ENCODE assay signal across 1 cellular context in the genomic region with DNA sequence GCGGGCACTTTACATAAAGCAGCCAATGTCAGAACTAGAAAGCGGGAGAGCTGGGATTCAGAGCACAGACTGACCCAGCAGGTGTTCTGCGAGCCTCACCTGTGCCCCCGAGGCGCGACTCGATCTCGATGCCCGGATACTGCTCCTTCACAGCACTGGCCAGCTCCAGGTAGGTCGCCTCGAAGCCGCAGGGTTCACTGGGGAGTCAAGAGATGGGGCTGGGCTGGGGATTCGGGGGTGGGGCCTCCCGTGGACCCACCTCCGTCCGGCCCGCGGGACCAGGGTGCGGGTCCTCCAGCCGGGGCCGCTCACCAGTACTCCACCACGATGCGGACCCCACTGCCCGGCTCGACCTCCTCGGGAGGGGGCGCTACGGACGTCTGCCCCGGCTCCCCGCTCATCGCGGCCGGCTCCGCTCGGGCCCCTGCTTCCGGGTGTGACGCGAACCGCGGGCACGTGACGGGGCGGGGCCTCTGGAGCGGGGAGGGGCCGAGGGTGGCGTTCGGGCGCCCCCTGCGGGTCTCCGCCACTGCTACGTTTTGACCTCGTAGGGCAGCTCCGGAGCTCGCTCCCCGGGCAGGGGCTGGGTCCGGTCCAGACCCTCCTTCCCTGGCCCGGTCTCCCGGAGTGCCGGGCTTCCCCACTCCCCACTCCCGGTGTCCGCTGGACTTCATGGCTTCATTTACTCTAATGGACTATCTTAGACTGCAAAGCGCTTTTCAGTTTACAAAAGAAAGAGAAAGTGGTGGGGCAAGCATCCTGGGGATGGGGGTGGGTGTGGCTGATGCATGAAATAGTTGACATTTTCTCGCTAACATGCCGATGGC.
TF ChIP-seq lines count a peak whose summit lies in the region.

A gene with protein sequence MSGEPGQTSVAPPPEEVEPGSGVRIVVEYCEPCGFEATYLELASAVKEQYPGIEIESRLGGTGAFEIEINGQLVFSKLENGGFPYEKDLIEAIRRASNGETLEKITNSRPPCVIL (minus strand): TSS at position 438 of the 827 bp plus-strand sequence. CDS start 37 bp downstream, at position 401.

TF ChIP-seq in HEK293, 187 proteins besides CTCF, POLR2A, EP300 and RAD21 (continued from another document and continues in another):
- TF ChIP-seq ZNF48 (tag by site-specific recombination; IDR thresholded peaks at IDR 0.05) (no peak), ZNF202 (tag by site-specific recombination; IDR thresholded peaks at IDR 0.05; ENCODE audit: borderline replicate concordance) (no peak), SCRT1 (tag by site-specific recombination; IDR thresholded peaks at IDR 0.05; ENCODE audit: borderline replicate concordance) (no peak), ZFP41 (tag by site-specific recombination; IDR thresholded peaks at IDR 0.05; ENCODE audit: borderline replicate concordance) (no peak), EGR2 (tag by site-specific recombination; IDR thresholded peaks at IDR 0.05; ENCODE audit: low read depth) (no peak), ZNF660 (tag by site-specific recombination; IDR thresholded peaks at IDR 0.05) (peak; percentile 65; the same call in 1 of the 2 replicates), ZNF558 (tag by site-specific recombination; IDR thresholded peaks at IDR 0.05) (no peak), ZNF624 (tag by site-specific recombination; IDR thresholded peaks at IDR 0.05) (no peak), ZNF501 (tag by site-specific recombination; IDR thresholded peaks at IDR 0.05) (peak; percentile 73; the same call in 1 of the 2 replicates), ZNF610 (tag by site-specific recombination; IDR thresholded peaks at IDR 0.05; ENCODE audit: borderline replicate concordance) (peak; percentile 79), ZNF544 (tag by site-specific recombination; IDR thresholded peaks at IDR 0.05) (no peak), PRDM10 (tag by site-specific recombination; IDR thresholded peaks at IDR 0.05) (0 out of 2 replicates have a peak, but pooled peaks have one; percentile 19), ZNF488 (tag by site-specific recombination; IDR thresholded peaks at IDR 0.05) (no peak), TSHZ1 (tag by site-specific recombination; IDR thresholded peaks at IDR 0.05; ENCODE audit: borderline replicate concordance) (peak; percentile 30; the same call in 1 of the 2 replicates), ZNF18 (tag by site-specific recombination; IDR thresholded peaks at IDR 0.05) (no peak), ZBTB17 (tag by site-specific recombination; IDR thresholded peaks at IDR 0.05) (peak; percentile 78), KLF9 (tag by site-specific recombination; IDR thresholded peaks at IDR 0.05; ENCODE audit: low read depth) (peak; percentile 82), ZNF621 (tag by site-specific recombination; IDR thresholded peaks at IDR 0.05) (no peak), ZBTB26 (tag by site-specific recombination; optimal IDR thresholded peaks at IDR 0.05) (peak; percentile 90), ZNF248 (tag by site-specific recombination; IDR thresholded peaks at IDR 0.05) (no peak), ZSCAN16 (tag by site-specific recombination; IDR thresholded peaks at IDR 0.05) (peak; percentile 85), ZNF214 (tag by site-specific recombination; IDR thresholded peaks at IDR 0.05; ENCODE audit: borderline replicate concordance) (no peak), ZBTB48 (tag by site-specific recombination; IDR thresholded peaks at IDR 0.05) (peak; percentile 26; the same call in 1 of the 2 replicates), ZNF391 (tag by site-specific recombination; IDR thresholded peaks at IDR 0.05; ENCODE audit: borderline replicate concordance, low read depth) (peak; percentile 84; the same call in 1 of the 2 replicates), PRDM1 (tag by site-specific recombination; IDR thresholded peaks at IDR 0.05) (0 out of 2 replicates have a peak, but pooled peaks have one; percentile 17), ZBTB6 (tag by site-specific recombination; IDR thresholded peaks at IDR 0.05) (no peak; the same call in 1 of the 2 replicates), ZNF549 (tag by site-specific recombination; IDR thresholded peaks at IDR 0.05) (no peak), HOXC10 (CRISPR knock-in tag; IDR thresholded peaks at IDR 0.05) (no peak), ZNF350 (tag by site-specific recombination; IDR thresholded peaks at IDR 0.05) (no peak), ZNF335 (tag by site-specific recombination; conservative IDR thresholded peaks at IDR 0.05) (peak; percentile 85), ZNF776 (tag by site-specific recombination; IDR thresholded peaks at IDR 0.05; ENCODE audit: borderline replicate concordance) (no peak), RBAK (tag by site-specific recombination; IDR thresholded peaks at IDR 0.05) (no peak), ZNF362 (tag by site-specific recombination; IDR thresholded peaks at IDR 0.05) (no peak), ZNF548 (tag by site-specific recombination; IDR thresholded peaks at IDR 0.05) (no peak), ZNF121 (tag by site-specific recombination; IDR thresholded peaks at IDR 0.05) (no peak), ZNF133 (tag by site-specific recombination; IDR thresholded peaks at IDR 0.05) (no peak), ZEB2 (tag by site-specific recombination; IDR thresholded peaks at IDR 0.05) (peak; percentile 72), ZNF394 (tag by site-specific recombination; IDR thresholded peaks at IDR 0.05; ENCODE audit: borderline replicate concordance) (peak; percentile 30; the same call in 1 of the 2 replicates)
- TF ChIP-seq, protein P1, sequence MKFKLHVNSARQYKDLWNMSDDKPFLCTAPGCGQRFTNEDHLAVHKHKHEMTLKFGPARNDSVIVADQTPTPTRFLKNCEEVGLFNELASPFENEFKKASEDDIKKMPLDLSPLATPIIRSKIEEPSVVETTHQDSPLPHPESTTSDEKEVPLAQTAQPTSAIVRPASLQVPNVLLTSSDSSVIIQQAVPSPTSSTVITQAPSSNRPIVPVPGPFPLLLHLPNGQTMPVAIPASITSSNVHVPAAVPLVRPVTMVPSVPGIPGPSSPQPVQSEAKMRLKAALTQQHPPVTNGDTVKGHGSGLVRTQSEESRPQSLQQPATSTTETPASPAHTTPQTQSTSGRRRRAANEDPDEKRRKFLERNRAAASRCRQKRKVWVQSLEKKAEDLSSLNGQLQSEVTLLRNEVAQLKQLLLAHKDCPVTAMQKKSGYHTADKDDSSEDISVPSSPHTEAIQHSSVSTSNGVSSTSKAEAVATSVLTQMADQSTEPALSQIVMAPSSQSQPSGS (tag by site-specific recombination; IDR thresholded peaks at IDR 0.05; ENCODE audit: low read depth) = no peak
- TF ChIP-seq, protein P2, sequence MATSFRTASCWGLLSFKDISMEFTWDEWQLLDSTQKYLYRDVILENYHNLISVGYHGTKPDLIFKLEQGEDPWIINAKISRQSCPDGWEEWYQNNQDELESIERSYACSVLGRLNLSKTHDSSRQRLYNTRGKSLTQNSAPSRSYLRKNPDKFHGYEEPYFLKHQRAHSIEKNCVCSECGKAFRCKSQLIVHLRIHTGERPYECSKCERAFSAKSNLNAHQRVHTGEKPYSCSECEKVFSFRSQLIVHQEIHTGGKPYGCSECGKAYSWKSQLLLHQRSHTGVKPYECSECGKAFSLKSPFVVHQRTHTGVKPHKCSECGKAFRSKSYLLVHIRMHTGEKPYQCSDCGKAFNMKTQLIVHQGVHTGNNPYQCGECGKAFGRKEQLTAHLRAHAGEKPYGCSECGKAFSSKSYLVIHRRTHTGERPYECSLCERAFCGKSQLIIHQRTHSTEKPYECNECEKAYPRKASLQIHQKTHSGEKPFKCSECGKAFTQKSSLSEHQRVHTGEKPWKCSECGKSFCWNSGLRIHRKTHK (tag by site-specific recombination; IDR thresholded peaks at IDR 0.05) = no peak
